In genomic region chr7:66075590-66076458, GRCh38 we compare ENCODE assay signal across 8 cellular contexts. TPM values are rescaled to one million over a fixed set of nuclear protein-coding genes. Genes with fewer than 3 reads are reported as not detected.
DNase-seq lines count a peak whose midpoint lies in the region; ATAC-seq and TF ChIP-seq lines count a peak whose summit lies in the region.

Gene ASL (plus strand): TSS chr7:66075819. CDS start chr7:66076082, 263 bp downstream.

- no peak within 1 kb of the TSS for H3K27ac Mint-ChIP-seq in activated CD4-positive, alpha-beta T cell treated with anti-CD3 and anti-CD28 coated beads for 36 hours
- H3K27ac Mint-ChIP-seq in chondrocyte (ENCODE audit: unreplicated experiment): peak within 1 kb of the TSS; percentile 10

- peak; percentile 99 for ATAC-seq in GM19035 (IDR thresholded peaks at IDR 0.05; ENCODE audit: unreplicated experiment)
- ATAC-seq in HG03342 (IDR thresholded peaks at IDR 0.05; ENCODE audit: unreplicated experiment): peak; percentile 99
- ATAC-seq in activated CD4-positive, alpha-beta T cell treated with anti-CD3 and anti-CD28 coated beads for 36 hours: peak; percentile 99

- POLR2A ChIA-PET in activated CD4-positive, alpha-beta T cell treated with anti-CD3 and anti-CD28 coated beads for 36 hours (lab: Charles Lee): no interaction called here

- H3K4me3 Mint-ChIP-seq in activated CD4-positive, alpha-beta T cell treated with anti-CD3 and anti-CD28 coated beads for 36 hours: peak within 1 kb of the TSS; percentile 63
- H3K4me3 Mint-ChIP-seq in chondrocyte (ENCODE audit: unreplicated experiment): peak within 1 kb of the TSS; percentile 81

- DNase-seq in AG20443 (ENCODE audit: low spot score) (peak; percentile 100), NCI-H510A (lab: John Stamatoyannopoulos, UW) (peak; percentile 80), chondrocyte (ENCODE audit: low spot score) (no peak), kidney glomerular epithelial cell (lab: John Stamatoyannopoulos, UW) (peak; percentile 78)
- peak; percentile 94 for DNase-seq in activated CD4-positive, alpha-beta T cell treated with anti-CD3 and anti-CD28 coated beads for 36 hours
- DNase-seq in stimulated activated CD4-positive, alpha-beta T cell treated with anti-CD3 and anti-CD28 coated beads, Interleukin-15, amount 100 ng/mL, for 48 hours (ENCODE audit: low read depth in 2 of 2): peak; percentile 76 to 90

- intact Hi-C loops in activated CD4-positive, alpha-beta T cell treated with anti-CD3 and anti-CD28 coated beads for 36 hours (cut with DNase I, micrococcal nuclease): loop anchor here (1.0 to 5.0 kb wide), 12 partner anchors 24 to 921 kb away; partner anchors contain the start of genes GUSB (in 2 of the 2), CRCP (in 1 of the 2), RABGEF1 (in 1 of the 2) and SBDS (in 1 of the 2)

- H3K27me3 Mint-ChIP-seq in activated CD4-positive, alpha-beta T cell treated with anti-CD3 and anti-CD28 coated beads for 36 hours: no peaks in the 10 kb centered on the region
- no peaks in the 10 kb centered on the region for H3K27me3 Mint-ChIP-seq in chondrocyte (ENCODE audit: low read depth)

- TF ChIP-seq CTCF in chondrocyte (IDR thresholded peaks at IDR 0.05): peak; percentile 46

- peaks cover 15% of the 10 kb centered on the region for H3K4me1 Mint-ChIP-seq in activated CD4-positive, alpha-beta T cell treated with anti-CD3 and anti-CD28 coated beads for 36 hours
- H3K4me1 Mint-ChIP-seq in chondrocyte (ENCODE audit: low read depth): peaks cover 17% of the 10 kb centered on the region

- H3K9me3 Mint-ChIP-seq in activated CD4-positive, alpha-beta T cell treated with anti-CD3 and anti-CD28 coated beads for 36 hours (ENCODE audit: low read depth): no peaks in the 10 kb centered on the region
- no peaks in the 10 kb centered on the region for H3K9me3 Mint-ChIP-seq in chondrocyte (ENCODE audit: low read depth)

- CTCF ChIA-PET in activated CD4-positive, alpha-beta T cell treated with anti-CD3 and anti-CD28 coated beads for 36 hours (lab: Charles Lee): no interaction called here

- no peaks in the 10 kb centered on the region for H3K36me3 Mint-ChIP-seq in activated CD4-positive, alpha-beta T cell treated with anti-CD3 and anti-CD28 coated beads for 36 hours (ENCODE audit: low read depth)
- H3K36me3 Mint-ChIP-seq in chondrocyte (ENCODE audit: low read depth): no peaks in the 10 kb centered on the region

RNA-seq across cellular contexts. Expression of gene ASL, which starts in this region (rescaled TPM):
- total RNA-seq in activated CD4-positive, alpha-beta T cell treated with anti-CD3 and anti-CD28 coated beads for 36 hours: 10 to 100 TPM; 12.7 to 18.5 TPM
- 24.0 to 26.1 TPM (median 25.5 TPM) in 3 replicates for total RNA-seq in chondrocyte
